ENCODE assay signal across 8 cellular contexts in the genomic region with DNA sequence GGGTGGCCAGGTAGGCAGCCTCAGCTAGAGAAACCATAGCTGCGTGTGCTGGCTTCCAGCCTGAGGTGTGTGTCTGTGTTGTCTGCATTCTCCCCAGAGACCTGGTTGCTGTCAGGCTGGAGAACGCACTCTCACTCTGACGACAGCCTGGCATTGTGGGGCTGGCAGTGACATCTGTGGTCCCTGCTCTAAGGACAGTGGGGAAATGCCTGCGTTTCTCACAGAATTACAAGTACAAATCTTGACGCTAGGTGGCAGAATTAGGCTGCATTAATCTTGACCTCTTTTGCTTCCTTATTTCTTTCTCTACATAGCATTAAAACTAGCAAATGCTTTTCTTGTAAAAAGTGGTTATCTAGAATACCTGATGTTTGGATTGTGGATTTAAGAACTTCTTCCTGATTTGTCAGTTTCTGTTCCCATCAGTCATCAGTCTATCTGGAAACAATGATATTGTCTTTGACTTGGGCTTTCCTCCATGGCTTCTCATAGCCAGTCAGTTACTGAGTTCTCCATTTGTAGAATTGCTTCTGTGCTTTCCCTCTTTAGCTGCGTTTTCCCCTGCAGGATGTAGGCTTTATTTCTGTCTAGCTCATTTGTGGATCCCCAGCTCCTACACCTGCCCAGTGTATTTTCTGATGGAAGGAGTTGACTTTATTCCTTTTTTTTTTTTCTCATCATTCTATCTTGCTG.
DNase-seq lines count a peak whose midpoint lies in the region; ATAC-seq, FAIRE-seq and TF ChIP-seq lines count a peak whose summit lies in the region.

No MANE protein-coding gene starts in this region.

- no TSS peak for BruUV-seq in Panc1 (replicated peaks; lab: Mats Ljungman, UMichigan)

- WGBS in suprapubic skin = 14% methylated on average over 6 of the region's 6 CpGs

- H3K4me3 ChIP-seq in Panc1 (ENCODE audit: low read depth in 2 of 2, low read length in 2 of 2) (no peak overlapping the region), suprapubic skin (no peak overlapping the region)

- intact Hi-C loops in Panc1 (cut with micrococcal nuclease; ENCODE audit: unreplicated experiment) = loop anchor here (2.0 to 10.0 kb wide), 2 partner anchors 402 to 766 kb away; a partner anchor contains a TSS

- POLR2A ChIA-PET in Panc1 (lab: Charles Lee) = interaction anchor here (0.7 kb wide), 1 partner anchor 200 kb away, joined by 6 read pairs; no protein-coding TSS in a partner anchor

- no peaks in the 10 kb centered on the region for H3K27me3 ChIP-seq in Panc1 (ENCODE audit: control insufficient read depth, insufficient read depth, low read length)
- no peaks in the 10 kb centered on the region for H3K27me3 ChIP-seq in suprapubic skin

- TF ChIP-seq POLR2A in suprapubic skin (IDR thresholded peaks at IDR 0.05) = no peak

- H3K36me3 ChIP-seq in Panc1 (ENCODE audit: control insufficient read depth, insufficient read depth, low read length) (no peaks in the 10 kb centered on the region), suprapubic skin (no peaks in the 10 kb centered on the region)

- in situ Hi-C loops in Panc1 (cut with HindIII; ENCODE audit: low pct_unique_long_range_greater_than_20kb, low sequenced_read_pairs) = no loop called here

- H3K9me3 ChIP-seq in Panc1 (ENCODE audit: control insufficient read depth, insufficient read depth, low read depth, low read length) = no peaks in the 10 kb centered on the region
- no peaks in the 10 kb centered on the region for H3K9me3 ChIP-seq in suprapubic skin

- no peak for TF ChIP-seq EP300 in suprapubic skin (IDR thresholded peaks at IDR 0.05)

- CTCF ChIA-PET in Panc1 (lab: Charles Lee) = interaction anchor here (0.6 kb wide), 1 partner anchor 617 kb away, joined by 9 read pairs; no protein-coding TSS in a partner anchor

- H3K4me1 ChIP-seq in Panc1 (ENCODE audit: control insufficient read depth, insufficient read depth, low read length) (no peaks in the 10 kb centered on the region), suprapubic skin (no peaks in the 10 kb centered on the region)

- peak overlapping the region; percentile 56 for H3K27ac ChIP-seq in Panc1 (ENCODE audit: low read length)
- no peak overlapping the region for H3K27ac ChIP-seq in suprapubic skin

- peak; percentile 33 for FAIRE-seq in colon (lab: Jason Lieb, UNC)

- TF ChIP-seq CTCF in Panc1 (IDR thresholded peaks at IDR 0.05) (peak; percentile 75), suprapubic skin (IDR thresholded peaks at IDR 0.05) (peak; percentile 38 to 75)

- ATAC-seq in GM21367 (IDR thresholded peaks at IDR 0.05; ENCODE audit: unreplicated experiment) (peak; percentile 68), Panc1 (peak; percentile 85)

- peak; percentile 63 for DNase-seq in NCI-H1436 (lab: John Stamatoyannopoulos, UW)
- no peak for DNase-seq in NCI-H1436 treated with DMSO at 0.1 percent for 48 hours (lab: John Stamatoyannopoulos, UW)
- peak; percentile 39 for DNase-seq in HS-27A (ENCODE audit: low read depth)
- DNase-seq in Panc1 (ENCODE audit: low read depth, low spot score) = peak; percentile 64
- DNase-seq in kidney tubule cell (ENCODE audit: low spot score) = peak; percentile 79
- no peak for DNase-seq in suprapubic skin (ENCODE audit: low spot score in 2 of 2)

Comparison
In these comparisons a context has a peak if more than half of its experiments do, and no peak if none do; other contexts are left out.
1. DNase-seq: peak in NCI-H1436 (single experiment), HS-27A (single experiment), Panc1 (single experiment) and kidney tubule cell (single experiment); none in NCI-H1436 treated with DMSO at 0.1 percent for 48 hours (single experiment) and suprapubic skin (0 of 2).